ENCODE assay signal across 21 cellular contexts in the genomic region with DNA sequence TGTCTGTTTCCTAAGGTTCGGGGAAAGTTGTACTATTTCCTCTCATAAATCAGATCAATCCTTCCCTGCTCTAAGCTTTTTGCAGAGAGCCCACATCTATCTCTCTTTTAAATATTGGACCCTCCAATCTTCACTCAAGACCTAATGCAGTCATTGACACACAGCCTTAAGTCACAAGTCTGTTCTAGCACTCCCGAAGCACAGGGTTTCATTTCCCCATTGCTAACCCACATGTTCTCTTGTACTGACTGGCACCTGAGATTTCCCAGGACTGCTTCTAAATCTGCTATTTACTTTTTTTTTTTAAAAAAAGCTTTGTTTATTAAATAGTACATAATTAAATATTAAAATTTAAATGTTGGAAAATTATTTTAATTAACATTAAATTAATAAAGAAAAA.
"Had no signal": no experiment of that assay in that cellular context is flagged by ENCODE, and none has a peak within 500 bp of the region (broad histone marks: within the 10 kb centered on the region; RNA-seq: fewer than 3 reads in every experiment).

No MANE protein-coding gene starts in this region.

- H3K4me3 ChIP-seq: body of pancreas, gastroesophageal sphincter, right lobe of liver, uterus had no signal

- FAIRE-seq: colon, keratinocyte, TTC549 had no signal

- DNase-seq: activated CD4-positive, alpha-beta T cell treated with anti-CD3 and anti-CD28 coated beads for 48 hours; activated CD4-positive, alpha-beta T cell treated with anti-CD3 and anti-CD28 coated beads, Interleukin-2, amount 50 U/mL, for 48 hours; activated CD8-positive, alpha-beta memory T cell treated with anti-CD3 and anti-CD28 coated beads for 24 hours; activated effector memory CD4-positive, alpha-beta T cell treated with Interleukin-2 at 50 U/mL for 16 hours; activated naive CD4-positive, alpha-beta T cell treated with Interleukin-2 at 50 U/mL for 16 hours; aorta; body of pancreas; effector CD8-positive, alpha-beta T cell; hippocampal formation; left colon; mammary epithelial cell; right lobe of liver; stimulated activated CD4-positive, alpha-beta T cell treated with anti-CD3 and anti-CD28 coated beads, Interleukin-2, amount 100 ng/mL, for 48 hours; stimulated activated naive CD8-positive, alpha-beta T cell treated with anti-CD3 and anti-CD28 coated beads, Interleukin-15, amount 100 ng/mL, for 72 hours; substantia nigra; uterus had no signal

- H3K36me3 ChIP-seq: gastroesophageal sphincter, right lobe of liver, uterus had no signal

- H3K4me1 ChIP-seq: body of pancreas, gastroesophageal sphincter, right lobe of liver, uterus had no signal

- H3K9me3 ChIP-seq: right lobe of liver, uterus had no signal

- H3K27me3 ChIP-seq: body of pancreas, right lobe of liver, uterus had no signal

- H3K27ac ChIP-seq: body of pancreas, gastroesophageal sphincter, right lobe of liver, uterus, VCaP had no signal
